Comparison of ENCODE assay signal across 17 cellular contexts in the genomic region with DNA sequence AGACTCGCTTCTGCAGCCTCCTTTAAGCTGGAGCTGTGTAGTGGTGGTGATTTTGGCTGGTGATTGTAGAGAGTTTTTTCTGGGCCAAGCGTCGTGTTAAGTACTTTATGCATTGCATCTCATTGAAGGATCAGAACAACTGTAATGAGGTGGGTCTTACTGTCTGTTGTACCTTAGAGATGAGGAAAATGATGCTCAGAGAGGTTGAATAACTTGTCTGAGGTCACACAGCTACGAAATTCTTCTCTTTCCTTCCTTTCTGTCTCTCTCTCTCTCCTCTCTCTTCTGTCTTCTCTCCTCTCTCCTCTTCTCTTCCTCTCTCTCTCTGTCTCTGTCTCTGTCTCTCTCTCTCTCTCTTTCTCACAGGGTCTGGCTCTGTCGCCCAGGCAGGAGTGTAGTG.
DNase-seq lines count a peak whose midpoint lies in the region; ATAC-seq and TF ChIP-seq lines count a peak whose summit lies in the region.
"Had no signal": no experiment of that assay in that cellular context is flagged by ENCODE, and none has a peak within 500 bp of the region (broad histone marks: within the 10 kb centered on the region; RNA-seq: fewer than 3 reads in every experiment).

No MANE protein-coding gene starts in this region.

- no peak for TF ChIP-seq CTCF in natural killer cell (IDR thresholded peaks at IDR 0.05)
- TF ChIP-seq CTCF in endothelial cell (IDR thresholded peaks at IDR 0.05; ENCODE audit: unreplicated experiment), result no peak
- TF ChIP-seq CTCF in spleen (IDR thresholded peaks at IDR 0.05 in 8 of 11, conservative IDR thresholded peaks at IDR 0.05 in 3 of 11), result no peak
- no peak for TF ChIP-seq CTCF in foreskin fibroblast (IDR thresholded peaks at IDR 0.05; ENCODE audit: low read depth, low read length)

- H3K4me1 ChIP-seq in spleen, result peaks cover 0 to 47% (median 14%) of the 10 kb centered on the region in 6 donors
- H3K4me1 ChIP-seq: HAP-1 had no signal

- no peaks in the 10 kb centered on the region for H3K36me3 ChIP-seq in spleen
- H3K36me3 ChIP-seq: HAP-1 had no signal

- DNase-seq in natural killer cell (no peak), endothelial cell (ENCODE audit: low spot score) (no peak), spleen (peak; percentile 13), foreskin fibroblast (no peak), HPDE6-E6E7 (ENCODE audit: extremely low spot score) (no peak)
- DNase-seq in natural killer cell treated with Interleukin-12 subunit alpha and Interleukin-12 subunit beta and Interleukin-15 and Interleukin-18, amount 100 ng/mL, for 72 hours (ENCODE audit: low spot score), result no peak
- DNase-seq: ACHN; AML-193; CD4-positive, alpha-beta T cell; DMS153; DMS79; GDM1; GM23248 had no signal

- WGBS in spleen, 5 donors, result 83 to 92% (median 86%) methylated on average over 5 of the region's 5 CpGs

- H3K9me3 ChIP-seq in spleen, result no peaks in the 10 kb centered on the region
- H3K9me3 ChIP-seq: HAP-1 had no signal

- H3K27ac ChIP-seq in spleen, result no peak overlapping the region
- H3K27ac ChIP-seq: C4-2B, GM23248, HL-60 had no signal

- H3K4me3 Mint-ChIP-seq in natural killer cell (no peak overlapping the region), endothelial cell (ENCODE audit: unreplicated experiment) (no peak overlapping the region)
- no peak overlapping the region for H3K4me3 Mint-ChIP-seq in natural killer cell treated with Interleukin-12 subunit alpha and Interleukin-12 subunit beta and Interleukin-15 and Interleukin-18, amount 100 ng/mL, for 72 hours
- H3K4me3 Mint-ChIP-seq: CD4-positive, alpha-beta T cell; IgD-negative memory B cell had no signal

- ATAC-seq in natural killer cell, result no peak
- no peak for ATAC-seq in natural killer cell treated with Interleukin-12 subunit alpha and Interleukin-12 subunit beta and Interleukin-15 and Interleukin-18, amount 100 ng/mL, for 72 hours

- peak overlapping the region; percentile 12 to 89 for H3K27ac Mint-ChIP-seq in natural killer cell
- H3K27ac Mint-ChIP-seq in natural killer cell treated with Interleukin-12 subunit alpha and Interleukin-12 subunit beta and Interleukin-15 and Interleukin-18, amount 100 ng/mL, for 72 hours, result no peak overlapping the region
- peak overlapping the region; percentile 48 for H3K27ac Mint-ChIP-seq in endothelial cell (ENCODE audit: unreplicated experiment)
- H3K27ac Mint-ChIP-seq: CD4-positive, alpha-beta T cell; IgD-negative memory B cell had no signal

- intact Hi-C loops in natural killer cell (cut with micrococcal nuclease) (loop anchor here (10.0 kb wide), 1 partner anchor 407 kb away; the partner anchor contains the start of gene PRSS54), spleen (cut with DNase I; ENCODE audit: low total_unique reads) (no loop called here)

- H3K4me3 ChIP-seq in spleen, result no peak overlapping the region
- H3K4me3 ChIP-seq in foreskin fibroblast (ENCODE audit: low read depth in 1 of 2, low read length in 2 of 2), result no peak overlapping the region
- H3K4me3 ChIP-seq: GM23248, HAP-1 had no signal

- H3K27me3 Mint-ChIP-seq in natural killer cell (ENCODE audit: low read depth in 2 of 2), result peaks cover 7 to 19% of the 10 kb centered on the region in 2 donors
- peaks cover 11 to 25% of the 10 kb centered on the region in 2 donors for H3K27me3 Mint-ChIP-seq in natural killer cell treated with Interleukin-12 subunit alpha and Interleukin-12 subunit beta and Interleukin-15 and Interleukin-18, amount 100 ng/mL, for 72 hours
- peaks cover 6% of the 10 kb centered on the region for H3K27me3 Mint-ChIP-seq in endothelial cell (ENCODE audit: unreplicated experiment)

- H3K36me3 Mint-ChIP-seq in natural killer cell (no peaks in the 10 kb centered on the region), endothelial cell (ENCODE audit: low read depth, unreplicated experiment) (no peaks in the 10 kb centered on the region)
- H3K36me3 Mint-ChIP-seq in natural killer cell treated with Interleukin-12 subunit alpha and Interleukin-12 subunit beta and Interleukin-15 and Interleukin-18, amount 100 ng/mL, for 72 hours, result no peaks in the 10 kb centered on the region

- H3K27me3 ChIP-seq in spleen (replicated peaks in 1 of 7), result peaks cover 0 to 58% (median 17%) of the 10 kb centered on the region in 7 donors

- H3K4me1 Mint-ChIP-seq in natural killer cell (peaks cover 53 to 57% of the 10 kb centered on the region in 2 donors), endothelial cell (ENCODE audit: unreplicated experiment) (peaks cover 6% of the 10 kb centered on the region)
- peaks cover 40 to 51% of the 10 kb centered on the region in 2 donors for H3K4me1 Mint-ChIP-seq in natural killer cell treated with Interleukin-12 subunit alpha and Interleukin-12 subunit beta and Interleukin-15 and Interleukin-18, amount 100 ng/mL, for 72 hours (ENCODE audit: low read depth in 2 of 2)

- no peak for TF ChIP-seq POLR2A in spleen (IDR thresholded peaks at IDR 0.05)

- H3K9me3 Mint-ChIP-seq in natural killer cell (no peaks in the 10 kb centered on the region), endothelial cell (ENCODE audit: unreplicated experiment) (no peaks in the 10 kb centered on the region)
- no peaks in the 10 kb centered on the region for H3K9me3 Mint-ChIP-seq in natural killer cell treated with Interleukin-12 subunit alpha and Interleukin-12 subunit beta and Interleukin-15 and Interleukin-18, amount 100 ng/mL, for 72 hours
- H3K9me3 Mint-ChIP-seq: CD4-positive, alpha-beta T cell had no signal

Comparison
In these comparisons a context has a peak if more than half of its experiments do, and no peak if none do; other contexts are left out.
1. H3K27ac Mint-ChIP-seq: peak in natural killer cell (2 of 2) and endothelial cell (single experiment); none in natural killer cell treated with Interleukin-12 subunit alpha and Interleukin-12 subunit beta and Interleukin-15 and Interleukin-18, amount 100 ng/mL, for 72 hours (0 of 2).